Comparison of ENCODE assay signal across 1 cellular context in genomic region chr17:9132944-9133610, GRCh38.
TF ChIP-seq lines count a peak whose summit lies in the region.

No MANE protein-coding gene starts in this region.

TF ChIP-seq in GM23338, 12 proteins besides CTCF, POLR2A, EP300 and RAD21 (continued from another document):
- TF ChIP-seq ZNF462 (CRISPR knock-in tag; IDR thresholded peaks at IDR 0.05) (no peak), JUNB (IDR thresholded peaks at IDR 0.05; ENCODE audit: unreplicated experiment) (no peak), REST (IDR thresholded peaks at IDR 0.05; ENCODE audit: unreplicated experiment) (no peak), NANOG (IDR thresholded peaks at IDR 0.05; ENCODE audit: borderline replicate concordance) (no peak), ZNF331 (CRISPR knock-in tag; IDR thresholded peaks at IDR 0.05; ENCODE audit: low read depth) (no peak), ETS1 (IDR thresholded peaks at IDR 0.05) (no peak), STAT1 (IDR thresholded peaks at IDR 0.05; ENCODE audit: unreplicated experiment) (no peak)
